20 cellular contexts compared by ENCODE assay signal in the genomic region with DNA sequence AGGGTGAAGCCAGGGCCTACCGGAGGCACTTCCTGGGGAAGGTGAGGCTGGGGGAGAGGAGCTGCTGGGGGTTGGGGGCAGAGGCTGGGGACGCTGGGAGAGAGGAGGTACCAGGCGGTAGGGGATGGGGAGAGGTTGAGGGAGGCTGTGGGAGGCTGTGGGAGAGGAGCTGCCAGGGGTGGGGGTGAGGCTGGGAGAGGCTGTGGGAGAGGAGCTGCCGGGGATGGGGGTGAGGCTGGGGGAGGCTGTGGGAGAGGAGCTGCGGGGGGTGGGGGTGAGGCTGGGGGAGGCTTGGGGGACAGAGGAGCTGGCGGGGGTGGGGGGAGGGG.
"Had no signal": no experiment of that assay in that cellular context is flagged by ENCODE, and none has a peak within 500 bp of the region (broad histone marks: within the 10 kb centered on the region; RNA-seq: fewer than 3 reads in every experiment).

No MANE protein-coding gene starts in this region.

- H3K9ac ChIP-seq: neural progenitor cell had no signal

- H3K27me3 Mint-ChIP-seq: progenitor cell of endocrine pancreas had no signal

- H3K36me3 ChIP-seq: gastrocnemius medialis, neural progenitor cell, pancreas, suprapubic skin, thyroid gland, upper lobe of right lung, vagina had no signal

- H3K4me3 Mint-ChIP-seq: mesothelial cell of epicardium, natural killer cell, neural progenitor cell had no signal

- DNase-seq: effector CD4-positive, alpha-beta T cell; gastrocnemius medialis; heart right ventricle; hypothalamus; kidney glomerular epithelial cell; natural killer cell; occipital lobe; right cardiac atrium; stimulated activated CD4-positive, alpha-beta T cell treated with anti-CD3 and anti-CD28 coated beads, Interleukin-2, amount 100 ng/mL, for 48 hours; stimulated activated naive CD4-positive, alpha-beta T cell treated with Interleukin-2 at 50 U/mL for 16 hours; thyroid gland had no signal

- H3K27ac Mint-ChIP-seq: natural killer cell, neural progenitor cell, progenitor cell of endocrine pancreas had no signal

- H3K4me1 ChIP-seq: gastrocnemius medialis, upper lobe of right lung had no signal

- H3K27me3 ChIP-seq: gastrocnemius medialis, heart right ventricle, neural progenitor cell, pancreas, suprapubic skin, thyroid gland, upper lobe of right lung, vagina had no signal

- H3K36me3 Mint-ChIP-seq: mesothelial cell of epicardium, natural killer cell, neural progenitor cell had no signal

- H3K9me3 ChIP-seq: gastrocnemius medialis, heart right ventricle, pancreas, suprapubic skin, thyroid gland, upper lobe of right lung, vagina had no signal

- H3K4me3 ChIP-seq: coronary artery, gastrocnemius medialis, heart right ventricle, neural progenitor cell, pancreas, smooth muscle cell, suprapubic skin, thyroid gland, upper lobe of right lung, vagina had no signal

- H3K9me3 Mint-ChIP-seq: natural killer cell, neural progenitor cell had no signal

- ATAC-seq: gastrocnemius medialis, heart right ventricle, natural killer cell, pancreas, right cardiac atrium, upper lobe of right lung had no signal

- H3K27ac ChIP-seq: coronary artery, gastrocnemius medialis, heart right ventricle, neural progenitor cell, pancreas, thyroid gland, upper lobe of right lung, vagina had no signal

- H3K4me2 ChIP-seq: neural progenitor cell, smooth muscle cell had no signal
